In genomic region chr18:50030146-50030545, GRCh38 we compare ENCODE assay signal across 19 cellular contexts.
DNase-seq lines count a peak whose midpoint lies in the region; ATAC-seq, FAIRE-seq and TF ChIP-seq lines count a peak whose summit lies in the region.
"Had no signal": no experiment of that assay in that cellular context is flagged by ENCODE, and none has a peak within 500 bp of the region (broad histone marks: within the 10 kb centered on the region; RNA-seq: fewer than 3 reads in every experiment).

No MANE protein-coding gene starts in this region.

- H3K9me3 ChIP-seq in pancreas: no peaks in the 10 kb centered on the region
- H3K9me3 ChIP-seq in CD4-positive, alpha-beta memory T cell (ENCODE audit: control insufficient read depth in 1 of 2, low read length in 2 of 2): no peaks in the 10 kb centered on the region
- H3K9me3 ChIP-seq in naive thymus-derived CD4-positive, alpha-beta T cell (ENCODE audit: control insufficient read depth in 2 of 3, low read length in 3 of 3): no peaks in the 10 kb centered on the region
- H3K9me3 ChIP-seq: A549 had no signal

- H3K36me3 ChIP-seq in pancreas: no peaks in the 10 kb centered on the region
- no peaks in the 10 kb centered on the region for H3K36me3 ChIP-seq in CD4-positive, alpha-beta memory T cell (ENCODE audit: insufficient read depth, low read length)
- H3K36me3 ChIP-seq in naive thymus-derived CD4-positive, alpha-beta T cell (ENCODE audit: control insufficient read depth in 2 of 3, insufficient read depth in 3 of 3, low read length in 3 of 3): no peaks in the 10 kb centered on the region

- no peak for FAIRE-seq in pancreas (lab: Jason Lieb, UNC)
- FAIRE-seq: A549, G401.6, GM12891, GM19239, H1, HTR-8/SVneo had no signal

- no peak overlapping the region for H3K4me3 ChIP-seq in pancreas
- H3K4me3 ChIP-seq in CD4-positive, alpha-beta memory T cell (ENCODE audit: low read length in 2 of 2): no peak overlapping the region
- no peak overlapping the region for H3K4me3 ChIP-seq in naive thymus-derived CD4-positive, alpha-beta T cell (ENCODE audit: low read length)
- H3K4me3 ChIP-seq: A549 had no signal

- H3K27me3 Mint-ChIP-seq in CD4-positive, alpha-beta memory T cell: peaks cover 12 to 25% of the 10 kb centered on the region in 2 donors
- peaks cover 20 to 38% (median 30%) of the 10 kb centered on the region in 5 donors for H3K27me3 Mint-ChIP-seq in naive thymus-derived CD4-positive, alpha-beta T cell

- ATAC-seq in pancreas: peak in 3 of 4 donors; percentile 30 to 75 (median 55)
- ATAC-seq in naive thymus-derived CD4-positive, alpha-beta T cell: no peak
- ATAC-seq: A549 had no signal

- no peak overlapping the region for H3K27ac ChIP-seq in pancreas
- H3K27ac ChIP-seq in CD4-positive, alpha-beta memory T cell (ENCODE audit: low read depth, low read length): no peak overlapping the region
- H3K27ac ChIP-seq in naive thymus-derived CD4-positive, alpha-beta T cell (ENCODE audit: low read depth, low read length): no peak overlapping the region
- H3K27ac ChIP-seq: 22Rv1, A549, C4-2B had no signal

- H3K4me1 Mint-ChIP-seq in CD4-positive, alpha-beta memory T cell: no peaks in the 10 kb centered on the region
- H3K4me1 Mint-ChIP-seq in naive thymus-derived CD4-positive, alpha-beta T cell: no peaks in the 10 kb centered on the region
- H3K4me1 Mint-ChIP-seq: H9 had no signal

- POLR2A ChIA-PET in CD4-positive, alpha-beta memory T cell (lab: Charles Lee; ENCODE audit: partially characterized antibody): no interaction called here
- POLR2A ChIA-PET in naive thymus-derived CD4-positive, alpha-beta T cell (lab: Charles Lee): no interaction called here

- DNase-seq in DMS 273 (lab: John Stamatoyannopoulos, UW; ENCODE audit: unreplicated experiment): peak; percentile 12
- no peak for DNase-seq in DMS 273 treated with DMSO at 0.1 percent for 48 hours (lab: John Stamatoyannopoulos, UW)
- DNase-seq in NCI-H748 (lab: John Stamatoyannopoulos, UW; ENCODE audit: unreplicated experiment): peak; percentile 60
- DNase-seq in NCI-H748 treated with DMSO at 0.1 percent for 48 hours (lab: John Stamatoyannopoulos, UW): no peak
- DNase-seq in pancreas: no peak
- DNase-seq in CD4-positive, alpha-beta memory T cell: no peak
- DNase-seq in naive thymus-derived CD4-positive, alpha-beta T cell: no peak
- DNase-seq: AML-193; CD4-positive, alpha-beta T cell; H9; IMR-90 had no signal

- CTCF ChIA-PET in CD4-positive, alpha-beta memory T cell (lab: Charles Lee; ENCODE audit: partially characterized antibody): no interaction called here
- CTCF ChIA-PET in naive thymus-derived CD4-positive, alpha-beta T cell (lab: Charles Lee): no interaction called here

- H3K9me3 Mint-ChIP-seq in CD4-positive, alpha-beta memory T cell: peaks cover 0 to 5% (median 3%) of the 10 kb centered on the region in 8 donors
- peaks cover 0 to 7% (median 4%) of the 10 kb centered on the region in 11 donors for H3K9me3 Mint-ChIP-seq in naive thymus-derived CD4-positive, alpha-beta T cell
- H3K9me3 Mint-ChIP-seq: CD4-positive, alpha-beta T cell; H9 had no signal

- TF ChIP-seq CTCF in pancreas (IDR thresholded peaks at IDR 0.05): no peak

- 57 to 61% methylated on average over 4 of the region's 4 CpGs for WGBS in pancreas, 2 donors

- no peaks in the 10 kb centered on the region for H3K4me1 ChIP-seq in pancreas
- H3K4me1 ChIP-seq in CD4-positive, alpha-beta memory T cell (ENCODE audit: insufficient read depth, low read length): no peaks in the 10 kb centered on the region
- no peaks in the 10 kb centered on the region for H3K4me1 ChIP-seq in naive thymus-derived CD4-positive, alpha-beta T cell (ENCODE audit: control insufficient read depth in 2 of 2, insufficient read depth in 2 of 2, low read length in 2 of 2)
- H3K4me1 ChIP-seq: A549 had no signal

- no peaks in the 10 kb centered on the region for H3K27me3 ChIP-seq in pancreas
- H3K27me3 ChIP-seq in CD4-positive, alpha-beta memory T cell (ENCODE audit: insufficient read depth, low read length): no peaks in the 10 kb centered on the region
- H3K27me3 ChIP-seq in naive thymus-derived CD4-positive, alpha-beta T cell (ENCODE audit: control insufficient read depth in 2 of 2, insufficient read depth in 2 of 2, low read length in 2 of 2): no peaks in the 10 kb centered on the region

- no peaks in the 10 kb centered on the region for H3K36me3 Mint-ChIP-seq in CD4-positive, alpha-beta memory T cell
- peaks cover 0 to 6% (median 0%) of the 10 kb centered on the region in 5 donors for H3K36me3 Mint-ChIP-seq in naive thymus-derived CD4-positive, alpha-beta T cell

- no peak overlapping the region for H3K4me3 Mint-ChIP-seq in CD4-positive, alpha-beta memory T cell
- no peak overlapping the region for H3K4me3 Mint-ChIP-seq in naive thymus-derived CD4-positive, alpha-beta T cell
- H3K4me3 Mint-ChIP-seq: CD4-positive, alpha-beta T cell; H9 had no signal

- intact Hi-C loops in pancreas (cut with DNase I): no loop called here
- intact Hi-C loops in CD4-positive, alpha-beta memory T cell (cut with micrococcal nuclease): no loop called here
- intact Hi-C loops in naive thymus-derived CD4-positive, alpha-beta T cell (cut with micrococcal nuclease): no loop called here

- H3K27ac Mint-ChIP-seq in CD4-positive, alpha-beta memory T cell: no peak overlapping the region
- no peak overlapping the region for H3K27ac Mint-ChIP-seq in naive thymus-derived CD4-positive, alpha-beta T cell
- H3K27ac Mint-ChIP-seq: CD4-positive, alpha-beta T cell; H9 had no signal

Comparison
In these comparisons a context has a peak if more than half of its experiments do, and no peak if none do; other contexts are left out.
1. DNase-seq: peak in DMS 273 (single experiment) and NCI-H748 (single experiment); none in DMS 273 treated with DMSO at 0.1 percent for 48 hours (single experiment), NCI-H748 treated with DMSO at 0.1 percent for 48 hours (single experiment), pancreas (0 of 6), CD4-positive, alpha-beta memory T cell (0 of 5) and naive thymus-derived CD4-positive, alpha-beta T cell (0 of 9).